7 cellular contexts compared by ENCODE assay signal in the genomic region with DNA sequence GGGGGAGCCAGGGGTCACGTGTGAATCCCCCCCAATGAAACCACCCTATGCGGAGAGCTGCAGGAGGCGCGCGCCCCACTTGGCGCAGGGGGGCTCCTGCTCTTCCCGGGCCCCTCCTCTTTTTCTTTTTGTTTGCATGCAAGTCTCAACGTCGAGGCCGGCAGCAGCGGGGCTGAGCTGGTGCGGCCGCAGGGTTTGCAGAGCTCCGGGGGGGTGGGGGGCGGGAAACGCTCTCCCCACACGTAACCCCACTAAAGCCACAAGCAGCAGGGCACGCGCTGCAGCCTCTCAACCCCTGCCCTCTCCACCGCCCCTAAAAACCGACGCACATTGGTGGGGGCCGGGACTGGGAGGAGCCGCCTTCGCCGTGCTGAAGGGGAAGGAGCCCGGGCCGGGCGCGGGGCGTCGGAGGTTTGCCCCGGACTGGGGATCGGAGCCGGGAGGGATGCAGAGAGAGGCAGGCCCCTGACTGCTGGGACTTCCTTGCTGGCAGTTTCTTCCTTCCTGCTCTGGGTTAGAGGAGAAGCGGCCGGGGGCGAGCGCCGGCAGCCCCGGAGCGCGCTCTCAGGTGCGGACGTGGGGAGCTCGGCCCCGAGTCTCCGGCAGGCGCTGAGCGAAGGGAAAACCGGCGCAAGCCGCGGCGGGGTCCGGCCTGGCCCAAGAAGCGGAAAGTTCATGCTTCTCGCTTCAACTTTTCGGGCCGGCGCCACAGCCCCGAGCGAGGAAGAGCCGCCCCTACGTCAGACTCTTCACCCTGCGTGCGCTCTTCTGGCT. TPM values are rescaled to one million over a fixed set of nuclear protein-coding genes. Genes with fewer than 3 reads are reported as not detected.
DNase-seq lines count a peak whose midpoint lies in the region; ATAC-seq and TF ChIP-seq lines count a peak whose summit lies in the region.

No MANE protein-coding gene starts in this region.

- TF ChIP-seq EP300 in upper lobe of left lung (IDR thresholded peaks at IDR 0.05) = no peak

- no peaks in the 10 kb centered on the region for H3K9me3 Mint-ChIP-seq in neural crest cell

- no peaks in the 10 kb centered on the region for H3K27me3 ChIP-seq in upper lobe of left lung

- no peaks in the 10 kb centered on the region for H3K36me3 Mint-ChIP-seq in neural crest cell (ENCODE audit: low read depth)

- peaks cover 11 to 50% (median 31%) of the 10 kb centered on the region in 4 donors for H3K4me1 ChIP-seq in upper lobe of left lung

- H3K4me1 Mint-ChIP-seq in neural crest cell = peaks cover 19% of the 10 kb centered on the region

- peak; percentile 17 for DNase-seq in NCI-H82 treated with DMSO at 0.1 percent for 48 hours (lab: John Stamatoyannopoulos, UW; ENCODE audit: unreplicated experiment)
- peak; percentile 55 for DNase-seq in activated T-cell treated with anti-CD3 and anti-CD28 coated beads for 4 hours
- no peak for DNase-seq in fibroblast of mammary gland (ENCODE audit: low read depth)
- peak; percentile 44 for DNase-seq in neural crest cell (ENCODE audit: low read depth, low spot score)
- DNase-seq in upper lobe of left lung = peak; percentile 51 to 92

- peak in 1 of 4 donors; percentile 41 for TF ChIP-seq POLR2A in upper lobe of left lung (IDR thresholded peaks at IDR 0.05)

- H3K4me3 Mint-ChIP-seq in neural crest cell = peak overlapping the region; percentile 87

- peak overlapping the region; percentile 27 for H3K27ac Mint-ChIP-seq in neural crest cell (ENCODE audit: unreplicated experiment)

- H3K4me3 ChIP-seq in fibroblast of mammary gland (ENCODE audit: control insufficient read depth, low read depth, low read length) (peak overlapping the region; percentile 54), upper lobe of left lung (peak overlapping the region; percentile 59 to 90 (median 77))

- TF ChIP-seq CTCF in fibroblast of mammary gland (conservative IDR thresholded peaks at IDR 0.05; ENCODE audit: control insufficient read depth, insufficient read depth, low read depth, low read length) (no peak), neural crest cell (conservative IDR thresholded peaks at IDR 0.05) (no peak), upper lobe of left lung (IDR thresholded peaks at IDR 0.05) (no peak)

- H3K36me3 ChIP-seq in upper lobe of left lung = peaks cover 0 to 28% (median 2%) of the 10 kb centered on the region in 4 donors

- peak overlapping the region; percentile 87 to 93 (median 90) for H3K27ac ChIP-seq in upper lobe of left lung

- ATAC-seq in GM18519 (IDR thresholded peaks at IDR 0.05; ENCODE audit: low FRiP score, unreplicated experiment) = peak; percentile 17
- ATAC-seq in HG02938 (IDR thresholded peaks at IDR 0.05; ENCODE audit: unreplicated experiment) = peak; percentile 24
- ATAC-seq in upper lobe of left lung (ENCODE audit: low FRiP score in 2 of 2) = peak; percentile 35 to 47

- peaks cover 48% of the 10 kb centered on the region for H3K27me3 Mint-ChIP-seq in neural crest cell (ENCODE audit: low read depth)

- no peaks in the 10 kb centered on the region for H3K9me3 ChIP-seq in upper lobe of left lung

- 1 to 2% methylated on average over 31 to 46 of the region's 67 CpGs for WGBS in upper lobe of left lung, 2 donors

RNA-seq across cellular contexts. Expression of a gene that starts 0.9 kb away (rescaled TPM):
- total RNA-seq in neural crest cell = 16.1 and 16.7 TPM in 2 replicates
- 100 to 1,000 TPM in 4 of 6 donors, 10 to 100 TPM in 2; 45.6 to 270 (median 154) TPM for total RNA-seq in upper lobe of left lung
